In genomic region chr6:35359346-35359743, GRCh38 we compare ENCODE assay signal across 1 cellular context.
TF ChIP-seq lines count a peak whose summit lies in the region.

No MANE protein-coding gene starts in this region.

TF ChIP-seq in SK-N-SH treated with all-trans-retinoic acid at 6 μM for 48 hours, 23 proteins besides CTCF, POLR2A, EP300 and RAD21 (continued from another document):
- TF ChIP-seq, protein P1, sequence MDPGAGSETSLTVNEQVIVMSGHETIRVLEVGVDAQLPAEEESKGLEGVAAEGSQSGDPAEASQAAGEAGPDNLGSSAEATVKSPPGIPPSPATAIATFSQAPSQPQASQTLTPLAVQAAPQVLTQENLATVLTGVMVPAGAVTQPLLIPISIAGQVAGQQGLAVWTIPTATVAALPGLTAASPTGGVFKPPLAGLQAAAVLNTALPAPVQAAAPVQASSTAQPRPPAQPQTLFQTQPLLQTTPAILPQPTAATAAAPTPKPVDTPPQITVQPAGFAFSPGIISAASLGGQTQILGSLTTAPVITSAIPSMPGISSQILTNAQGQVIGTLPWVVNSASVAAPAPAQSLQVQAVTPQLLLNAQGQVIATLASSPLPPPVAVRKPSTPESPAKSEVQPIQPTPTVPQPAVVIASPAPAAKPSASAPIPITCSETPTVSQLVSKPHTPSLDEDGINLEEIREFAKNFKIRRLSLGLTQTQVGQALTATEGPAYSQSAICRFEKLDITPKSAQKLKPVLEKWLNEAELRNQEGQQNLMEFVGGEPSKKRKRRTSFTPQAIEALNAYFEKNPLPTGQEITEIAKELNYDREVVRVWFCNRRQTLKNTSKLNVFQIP (CRISPR knock-in tag; IDR thresholded peaks at IDR 0.05; ENCODE audit: borderline replicate concordance, low read depth): no peak
- TF ChIP-seq TCF4 (CRISPR knock-in tag; IDR thresholded peaks at IDR 0.05; ENCODE audit: borderline replicate concordance) (no peak), PATZ1 (CRISPR knock-in tag; IDR thresholded peaks at IDR 0.05; ENCODE audit: borderline replicate concordance) (no peak), SNAI2 (CRISPR knock-in tag; IDR thresholded peaks at IDR 0.05) (no peak), OSR1 (CRISPR knock-in tag; IDR thresholded peaks at IDR 0.05) (no peak), CSDC2 (CRISPR knock-in tag; IDR thresholded peaks at IDR 0.05) (no peak), CSRNP3 (CRISPR knock-in tag; IDR thresholded peaks at IDR 0.05) (no peak), BACH2 (CRISPR knock-in tag; IDR thresholded peaks at IDR 0.05; ENCODE audit: borderline replicate concordance) (no peak), ZNF70 (CRISPR knock-in tag; IDR thresholded peaks at IDR 0.05) (no peak)
TF ChIP-seq in SK-N-SH treated with all-trans-retinoic acid at 6 μM for 48 hours: peak in this region for 0.
